1 cellular context compared by ENCODE assay signal in the genomic region with DNA sequence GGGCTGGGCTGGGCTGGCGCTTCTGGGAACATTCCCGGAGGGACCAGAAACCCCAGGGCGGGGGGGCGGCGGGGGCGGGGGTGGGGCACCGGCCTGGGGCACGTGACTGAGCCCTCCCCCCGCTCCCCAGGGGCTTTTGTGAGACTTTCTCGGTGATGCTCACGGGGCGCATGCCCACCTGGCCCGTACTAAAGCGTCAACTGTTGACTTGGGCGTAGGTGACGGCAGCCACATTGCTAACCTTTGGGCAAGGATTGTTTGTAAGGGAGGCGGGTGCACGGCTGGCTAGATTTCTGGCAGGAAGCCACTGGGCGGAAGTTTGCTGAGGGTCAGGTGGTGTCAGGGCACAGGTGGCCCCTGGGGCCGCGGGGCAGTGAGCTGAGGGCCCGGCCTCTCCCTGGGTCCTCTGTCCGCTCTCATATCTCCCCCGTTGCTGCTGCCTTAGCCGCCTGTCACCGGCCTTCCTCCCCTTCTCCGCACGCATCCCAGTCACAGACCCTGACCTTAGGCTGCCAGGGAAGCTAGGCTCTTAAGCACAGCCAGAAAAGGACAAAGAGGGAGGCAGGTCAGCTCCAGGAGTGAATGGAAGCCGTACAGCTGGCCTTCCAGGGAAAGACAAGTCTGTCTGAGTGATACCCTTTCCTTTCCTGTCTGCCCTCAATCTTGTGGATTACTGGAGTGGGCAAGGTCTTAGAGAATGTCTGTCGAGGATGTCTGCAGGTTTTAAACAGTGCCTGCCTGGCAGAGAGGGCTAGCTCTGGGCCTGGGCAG.
TF ChIP-seq lines count a peak whose summit lies in the region.

No MANE protein-coding gene starts in this region.

TF ChIP-seq in GM12878, 131 proteins besides CTCF, POLR2A, EP300 and RAD21 (continues in another document):
- no peak for TF ChIP-seq SPI1 (IDR thresholded peaks at IDR 0.05; ENCODE audit: borderline replicate concordance, insufficient read depth, low read depth, low read length)
- peak; percentile 33; the same call in 1 of the 2 replicates for TF ChIP-seq NRF1 (conservative IDR thresholded peaks at IDR 0.05; ENCODE audit: low read depth, low read length)
- TF ChIP-seq BCL3 (IDR thresholded peaks at IDR 0.05; ENCODE audit: borderline replicate concordance, insufficient read depth, low read depth, low read length, poor library complexity, severe bottlenecking), result no peak
- TF ChIP-seq EGR1 (IDR thresholded peaks at IDR 0.05; ENCODE audit: borderline replicate concordance in 1 of 2, low read depth in 2 of 2, low read length in 2 of 2), result peak in 1 of 2 experiments; percentile 45; a peak in 1 of 3 replicates
- TF ChIP-seq, protein P1, sequence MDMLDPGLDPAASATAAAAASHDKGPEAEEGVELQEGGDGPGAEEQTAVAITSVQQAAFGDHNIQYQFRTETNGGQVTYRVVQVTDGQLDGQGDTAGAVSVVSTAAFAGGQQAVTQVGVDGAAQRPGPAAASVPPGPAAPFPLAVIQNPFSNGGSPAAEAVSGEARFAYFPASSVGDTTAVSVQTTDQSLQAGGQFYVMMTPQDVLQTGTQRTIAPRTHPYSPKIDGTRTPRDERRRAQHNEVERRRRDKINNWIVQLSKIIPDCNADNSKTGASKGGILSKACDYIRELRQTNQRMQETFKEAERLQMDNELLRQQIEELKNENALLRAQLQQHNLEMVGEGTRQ (IDR thresholded peaks at IDR 0.05; ENCODE audit: borderline replicate concordance, low read depth, low read length), result peak; percentile 32
- no peak for TF ChIP-seq MTA3 (IDR thresholded peaks at IDR 0.05; ENCODE audit: borderline replicate concordance, low read length)
- TF ChIP-seq, protein P2, sequence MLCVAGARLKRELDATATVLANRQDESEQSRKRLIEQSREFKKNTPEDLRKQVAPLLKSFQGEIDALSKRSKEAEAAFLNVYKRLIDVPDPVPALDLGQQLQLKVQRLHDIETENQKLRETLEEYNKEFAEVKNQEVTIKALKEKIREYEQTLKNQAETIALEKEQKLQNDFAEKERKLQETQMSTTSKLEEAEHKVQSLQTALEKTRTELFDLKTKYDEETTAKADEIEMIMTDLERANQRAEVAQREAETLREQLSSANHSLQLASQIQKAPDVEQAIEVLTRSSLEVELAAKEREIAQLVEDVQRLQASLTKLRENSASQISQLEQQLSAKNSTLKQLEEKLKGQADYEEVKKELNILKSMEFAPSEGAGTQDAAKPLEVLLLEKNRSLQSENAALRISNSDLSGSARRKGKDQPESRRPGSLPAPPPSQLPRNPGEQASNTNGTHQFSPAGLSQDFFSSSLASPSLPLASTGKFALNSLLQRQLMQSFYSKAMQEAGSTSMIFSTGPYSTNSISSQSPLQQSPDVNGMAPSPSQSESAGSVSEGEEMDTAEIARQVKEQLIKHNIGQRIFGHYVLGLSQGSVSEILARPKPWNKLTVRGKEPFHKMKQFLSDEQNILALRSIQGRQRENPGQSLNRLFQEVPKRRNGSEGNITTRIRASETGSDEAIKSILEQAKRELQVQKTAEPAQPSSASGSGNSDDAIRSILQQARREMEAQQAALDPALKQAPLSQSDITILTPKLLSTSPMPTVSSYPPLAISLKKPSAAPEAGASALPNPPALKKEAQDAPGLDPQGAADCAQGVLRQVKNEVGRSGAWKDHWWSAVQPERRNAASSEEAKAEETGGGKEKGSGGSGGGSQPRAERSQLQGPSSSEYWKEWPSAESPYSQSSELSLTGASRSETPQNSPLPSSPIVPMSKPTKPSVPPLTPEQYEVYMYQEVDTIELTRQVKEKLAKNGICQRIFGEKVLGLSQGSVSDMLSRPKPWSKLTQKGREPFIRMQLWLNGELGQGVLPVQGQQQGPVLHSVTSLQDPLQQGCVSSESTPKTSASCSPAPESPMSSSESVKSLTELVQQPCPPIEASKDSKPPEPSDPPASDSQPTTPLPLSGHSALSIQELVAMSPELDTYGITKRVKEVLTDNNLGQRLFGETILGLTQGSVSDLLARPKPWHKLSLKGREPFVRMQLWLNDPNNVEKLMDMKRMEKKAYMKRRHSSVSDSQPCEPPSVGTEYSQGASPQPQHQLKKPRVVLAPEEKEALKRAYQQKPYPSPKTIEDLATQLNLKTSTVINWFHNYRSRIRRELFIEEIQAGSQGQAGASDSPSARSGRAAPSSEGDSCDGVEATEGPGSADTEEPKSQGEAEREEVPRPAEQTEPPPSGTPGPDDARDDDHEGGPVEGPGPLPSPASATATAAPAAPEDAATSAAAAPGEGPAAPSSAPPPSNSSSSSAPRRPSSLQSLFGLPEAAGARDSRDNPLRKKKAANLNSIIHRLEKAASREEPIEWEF (IDR thresholded peaks at IDR 0.05; ENCODE audit: insufficient replicate concordance, low read depth, low read length), result no peak
- no peak for TF ChIP-seq CBFB (IDR thresholded peaks at IDR 0.05; ENCODE audit: low read depth)
- no peak for TF ChIP-seq CREB1 (IDR thresholded peaks at IDR 0.05; ENCODE audit: low read depth)
- no peak for TF ChIP-seq ATF7 (IDR thresholded peaks at IDR 0.05; ENCODE audit: low read depth)
- peak; percentile 60 for TF ChIP-seq USF1 (IDR thresholded peaks at IDR 0.05; ENCODE audit: borderline replicate concordance, extremely low read length, insufficient read depth, low read depth, low read length)
- TF ChIP-seq, protein P3, sequence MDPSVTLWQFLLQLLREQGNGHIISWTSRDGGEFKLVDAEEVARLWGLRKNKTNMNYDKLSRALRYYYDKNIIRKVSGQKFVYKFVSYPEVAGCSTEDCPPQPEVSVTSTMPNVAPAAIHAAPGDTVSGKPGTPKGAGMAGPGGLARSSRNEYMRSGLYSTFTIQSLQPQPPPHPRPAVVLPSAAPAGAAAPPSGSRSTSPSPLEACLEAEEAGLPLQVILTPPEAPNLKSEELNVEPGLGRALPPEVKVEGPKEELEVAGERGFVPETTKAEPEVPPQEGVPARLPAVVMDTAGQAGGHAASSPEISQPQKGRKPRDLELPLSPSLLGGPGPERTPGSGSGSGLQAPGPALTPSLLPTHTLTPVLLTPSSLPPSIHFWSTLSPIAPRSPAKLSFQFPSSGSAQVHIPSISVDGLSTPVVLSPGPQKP (IDR thresholded peaks at IDR 0.05; ENCODE audit: low read depth, low read length), result no peak
- TF ChIP-seq NR2C1 (IDR thresholded peaks at IDR 0.05), result no peak
- TF ChIP-seq SREBF2 (IDR thresholded peaks at IDR 0.05; ENCODE audit: low read length), result no peak
- 0 out of 2 replicates have a peak, but pooled peaks have one; percentile 47 for TF ChIP-seq MAX (IDR thresholded peaks at IDR 0.05; ENCODE audit: low read depth, low read length)
- no peak for TF ChIP-seq MXI1 (IDR thresholded peaks at IDR 0.05; ENCODE audit: low read depth, low read length)
- TF ChIP-seq BRCA1 (IDR thresholded peaks at IDR 0.05; ENCODE audit: low read depth, low read length), result no peak
- no peak for TF ChIP-seq ZNF592 (IDR thresholded peaks at IDR 0.05)
- TF ChIP-seq NR2C2 (IDR thresholded peaks at IDR 0.05; ENCODE audit: borderline replicate concordance, control insufficient read depth, insufficient read length, low read depth), result no peak
- peak; percentile 17 for TF ChIP-seq SP1 (IDR thresholded peaks at IDR 0.05; ENCODE audit: low read depth, low read length)
- no peak for TF ChIP-seq CHD4 (IDR thresholded peaks at IDR 0.05)
- no peak for TF ChIP-seq IRF4 (IDR thresholded peaks at IDR 0.05; ENCODE audit: low read depth, low read length)
- peak; percentile 61; the same call in 1 of the 2 replicates for TF ChIP-seq RFX5 (IDR thresholded peaks at IDR 0.05; ENCODE audit: low read depth, low read length)
- TF ChIP-seq BMI1 (IDR thresholded peaks at IDR 0.05; ENCODE audit: borderline replicate concordance), result no peak
- TF ChIP-seq DPF2 (IDR thresholded peaks at IDR 0.05), result no peak
- no peak for TF ChIP-seq SMC3 (IDR thresholded peaks at IDR 0.05; ENCODE audit: borderline replicate concordance, low read length)
- TF ChIP-seq ZNF24 (IDR thresholded peaks at IDR 0.05), result no peak
- 0 out of 2 replicates have a peak, but pooled peaks have one; percentile 33 for TF ChIP-seq MLLT1 (IDR thresholded peaks at IDR 0.05)
- TF ChIP-seq TBL1XR1 (IDR thresholded peaks at IDR 0.05; ENCODE audit: low read depth, low read length), result no peak
- TF ChIP-seq HDGF (IDR thresholded peaks at IDR 0.05), result no peak
- TF ChIP-seq PAX5 (IDR thresholded peaks at IDR 0.05; ENCODE audit: borderline replicate concordance, low read depth, low read length), result no peak
- TF ChIP-seq ZNF207 (IDR thresholded peaks at IDR 0.05; ENCODE audit: borderline replicate concordance), result no peak
- no peak for TF ChIP-seq STAT1 (conservative IDR thresholded peaks at IDR 0.05)
- TF ChIP-seq ZBED1 (IDR thresholded peaks at IDR 0.05; ENCODE audit: borderline replicate concordance), result no peak
- TF ChIP-seq, protein P4, sequence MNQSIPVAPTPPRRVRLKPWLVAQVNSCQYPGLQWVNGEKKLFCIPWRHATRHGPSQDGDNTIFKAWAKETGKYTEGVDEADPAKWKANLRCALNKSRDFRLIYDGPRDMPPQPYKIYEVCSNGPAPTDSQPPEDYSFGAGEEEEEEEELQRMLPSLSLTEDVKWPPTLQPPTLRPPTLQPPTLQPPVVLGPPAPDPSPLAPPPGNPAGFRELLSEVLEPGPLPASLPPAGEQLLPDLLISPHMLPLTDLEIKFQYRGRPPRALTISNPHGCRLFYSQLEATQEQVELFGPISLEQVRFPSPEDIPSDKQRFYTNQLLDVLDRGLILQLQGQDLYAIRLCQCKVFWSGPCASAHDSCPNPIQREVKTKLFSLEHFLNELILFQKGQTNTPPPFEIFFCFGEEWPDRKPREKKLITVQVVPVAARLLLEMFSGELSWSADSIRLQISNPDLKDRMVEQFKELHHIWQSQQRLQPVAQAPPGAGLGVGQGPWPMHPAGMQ (IDR thresholded peaks at IDR 0.05; ENCODE audit: borderline replicate concordance), result no peak
- no peak for TF ChIP-seq NFXL1 (IDR thresholded peaks at IDR 0.05; ENCODE audit: borderline replicate concordance)
- no peak for TF ChIP-seq SMAD1 (IDR thresholded peaks at IDR 0.05; ENCODE audit: low read depth, partially characterized antibody)
- TF ChIP-seq YBX1 (IDR thresholded peaks at IDR 0.05), result no peak
- TF ChIP-seq RCOR1 (conservative IDR thresholded peaks at IDR 0.05; ENCODE audit: low read depth, low read length), result no peak
- TF ChIP-seq IKZF1 (conservative IDR thresholded peaks at IDR 0.05), result no peak
- no peak for TF ChIP-seq KAT2A (conservative IDR thresholded peaks at IDR 0.05; ENCODE audit: control insufficient read depth, low read depth, low read length)
